In the genomic region with DNA sequence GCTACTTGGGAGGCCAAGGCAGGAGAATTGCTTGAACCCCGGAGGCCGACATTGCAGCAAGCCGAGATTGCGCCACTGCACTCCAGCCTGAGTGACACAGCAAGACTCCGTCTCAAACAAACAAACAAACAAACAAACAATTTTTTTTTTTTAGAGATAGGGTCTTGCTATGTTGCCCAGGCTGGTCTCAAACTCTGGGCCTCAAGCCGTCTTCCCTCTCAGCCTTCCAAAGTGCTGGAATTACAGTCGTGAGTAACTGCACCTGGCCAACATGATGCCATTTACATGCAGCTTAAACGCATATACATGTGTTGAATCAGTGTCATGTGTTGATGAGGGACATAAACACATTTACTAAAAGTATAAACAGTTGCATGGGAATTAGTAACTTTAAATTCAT, we compare ENCODE assay signal across 20 cellular contexts. TPM values are rescaled to one million over a fixed set of nuclear protein-coding genes. Genes with fewer than 3 reads are reported as not detected.
A peak's percentile ranks its signal among the peaks of the same experiment; 100 is the strongest.
DNase-seq lines count a peak whose midpoint lies in the region; ATAC-seq and TF ChIP-seq lines count a peak whose summit lies in the region.
"Had no signal": no experiment of that assay in that cellular context is flagged by ENCODE, and none has a peak within 500 bp of the region (broad histone marks: within the 10 kb centered on the region; RNA-seq: fewer than 3 reads in every experiment).

No MANE protein-coding gene starts in this region.

- DNase-seq in CD4-positive, CD25-positive, alpha-beta regulatory T cell = no peak
- DNase-seq in CD8-positive, alpha-beta memory T cell = no peak
- no peak for DNase-seq in natural killer cell treated with Interleukin-12 subunit alpha and Interleukin-12 subunit beta and Interleukin-15 and Interleukin-18, amount 100 ng/mL, for 72 hours (ENCODE audit: low spot score)
- no peak for DNase-seq in tibial nerve (ENCODE audit: low spot score in 2 of 2)
- no peak for DNase-seq in hepatocyte (ENCODE audit: low spot score)
- DNase-seq in NCI-H187 treated with DMSO at 0.1 percent for 48 hours (lab: John Stamatoyannopoulos, UW) = no peak
- DNase-seq: BE2C, DMS53, erythroblast, MV-4-11, NCI-H2029 treated with DMSO at 0.1 percent for 48 hours, NCI-H524, SHP77 had no signal

- no peaks in the 10 kb centered on the region for H4K20me1 ChIP-seq in hepatocyte (ENCODE audit: insufficient read depth, poor library complexity, severe bottlenecking)

- POLR2A ChIA-PET in CD8-positive, alpha-beta memory T cell (lab: Charles Lee) = interaction anchor here (0.6 to 7.9 kb wide), 9 partner anchors 11 to 338 kb away, joined by 3 to 68 read pairs (median 5); partner anchors contain the start of gene SLFN11

- TF ChIP-seq POLR2A in tibial nerve (IDR thresholded peaks at IDR 0.05) = no peak

- peak overlapping the region; percentile 96 for H3K27ac ChIP-seq in CD4-positive, CD25-positive, alpha-beta regulatory T cell (ENCODE audit: insufficient read depth, low read length, poor library complexity, severe bottlenecking)
- H3K27ac ChIP-seq in CD8-positive, alpha-beta memory T cell (ENCODE audit: low read depth, low read length) = no peak overlapping the region
- H3K27ac ChIP-seq in tibial nerve = no peak overlapping the region
- H3K27ac ChIP-seq in hepatocyte = no peak overlapping the region
- H3K27ac ChIP-seq: gastroesophageal sphincter had no signal

- no peaks in the 10 kb centered on the region for H3K9me2 ChIP-seq in hepatocyte (replicated peaks; ENCODE audit: insufficient read depth)

- no peak for TF ChIP-seq CTCF in tibial nerve (IDR thresholded peaks at IDR 0.05)
- no peak for TF ChIP-seq CTCF in hepatocyte (IDR thresholded peaks at IDR 0.05; ENCODE audit: poor library complexity)

- CTCF ChIA-PET in CD8-positive, alpha-beta memory T cell (lab: Charles Lee) = interaction anchor here (0.9 to 3.5 kb wide), 15 partner anchors 13 to 299 kb away, joined by 3 to 27 read pairs (median 5); partner anchors contain the start of gene SLFN12L

- 97 to 98% methylated on average over 8 of the region's 8 CpGs for WGBS in tibial nerve, 2 donors
- WGBS in hepatocyte (ENCODE audit: low lambda C conversion rate, missing lambda C conversion rate) = 96% methylated on average over 8 of the region's 8 CpGs

- H3K27me3 ChIP-seq in CD4-positive, CD25-positive, alpha-beta regulatory T cell (ENCODE audit: control insufficient read depth, insufficient read depth, low read length) = no peaks in the 10 kb centered on the region
- H3K27me3 ChIP-seq in CD8-positive, alpha-beta memory T cell (ENCODE audit: insufficient read depth, low read length, poor library complexity, severe bottlenecking) = no peaks in the 10 kb centered on the region
- no peaks in the 10 kb centered on the region for H3K27me3 ChIP-seq in tibial nerve
- no peaks in the 10 kb centered on the region for H3K27me3 ChIP-seq in hepatocyte
- H3K27me3 ChIP-seq: upper lobe of left lung had no signal

- peaks cover 66% of the 10 kb centered on the region for H3K4me1 ChIP-seq in CD4-positive, CD25-positive, alpha-beta regulatory T cell (ENCODE audit: control insufficient read depth, insufficient read depth, low read length, poor library complexity, severe bottlenecking)
- H3K4me1 ChIP-seq in CD8-positive, alpha-beta memory T cell (ENCODE audit: insufficient read depth, low read length) = peaks cover 35% of the 10 kb centered on the region
- H3K4me1 ChIP-seq in tibial nerve (peaks cover 0 to 39% (median 21%) of the 10 kb centered on the region in 4 donors), hepatocyte (ENCODE audit: insufficient read depth) (peaks cover 7% of the 10 kb centered on the region)
- H3K4me1 ChIP-seq: BE2C had no signal

- H3K27me3 Mint-ChIP-seq in CD4-positive, CD25-positive, alpha-beta regulatory T cell = peaks cover 10% of the 10 kb centered on the region
- H3K27me3 Mint-ChIP-seq in CD8-positive, alpha-beta memory T cell = peaks cover 0 to 8% of the 10 kb centered on the region in 2 donors
- no peaks in the 10 kb centered on the region for H3K27me3 Mint-ChIP-seq in activated naive CD8-positive, alpha-beta T cell
- H3K27me3 Mint-ChIP-seq in natural killer cell treated with Interleukin-12 subunit alpha and Interleukin-12 subunit beta and Interleukin-15 and Interleukin-18, amount 100 ng/mL, for 72 hours = no peaks in the 10 kb centered on the region

- peak overlapping the region; percentile 98 to 100 (median 99) for H3K4me3 Mint-ChIP-seq in CD4-positive, CD25-positive, alpha-beta regulatory T cell
- H3K4me3 Mint-ChIP-seq in CD8-positive, alpha-beta memory T cell = peak overlapping the region; percentile 97 to 100 (median 99)
- H3K4me3 Mint-ChIP-seq in activated naive CD8-positive, alpha-beta T cell = peak overlapping the region; percentile 98
- H3K4me3 Mint-ChIP-seq in natural killer cell treated with Interleukin-12 subunit alpha and Interleukin-12 subunit beta and Interleukin-15 and Interleukin-18, amount 100 ng/mL, for 72 hours = peak overlapping the region; percentile 96

- peaks cover 23 to 48% (median 41%) of the 10 kb centered on the region in 4 donors for H3K4me1 Mint-ChIP-seq in CD4-positive, CD25-positive, alpha-beta regulatory T cell
- H3K4me1 Mint-ChIP-seq in CD8-positive, alpha-beta memory T cell = peaks cover 65 to 70% (median 68%) of the 10 kb centered on the region in 3 donors
- H3K4me1 Mint-ChIP-seq in activated naive CD8-positive, alpha-beta T cell (ENCODE audit: low read depth) = peaks cover 78% of the 10 kb centered on the region
- H3K4me1 Mint-ChIP-seq in natural killer cell treated with Interleukin-12 subunit alpha and Interleukin-12 subunit beta and Interleukin-15 and Interleukin-18, amount 100 ng/mL, for 72 hours (ENCODE audit: low read depth in 2 of 2) = peaks cover 64 to 68% of the 10 kb centered on the region in 2 donors

- no peaks in the 10 kb centered on the region for H3K9me3 ChIP-seq in CD4-positive, CD25-positive, alpha-beta regulatory T cell (ENCODE audit: control insufficient read depth in 2 of 2, low read length in 2 of 2)
- no peaks in the 10 kb centered on the region for H3K9me3 ChIP-seq in CD8-positive, alpha-beta memory T cell (ENCODE audit: low read length)
- H3K9me3 ChIP-seq in tibial nerve = peaks cover 0 to 2% (median 0%) of the 10 kb centered on the region in 4 donors
- no peaks in the 10 kb centered on the region for H3K9me3 ChIP-seq in hepatocyte (ENCODE audit: low read depth)
- H3K9me3 ChIP-seq: BE2C, gastroesophageal sphincter, upper lobe of left lung had no signal

- no peaks in the 10 kb centered on the region for H3K36me3 ChIP-seq in CD4-positive, CD25-positive, alpha-beta regulatory T cell (ENCODE audit: control insufficient read depth, insufficient read depth, low read length)
- no peaks in the 10 kb centered on the region for H3K36me3 ChIP-seq in CD8-positive, alpha-beta memory T cell (ENCODE audit: insufficient read depth, low read length)
- H3K36me3 ChIP-seq in tibial nerve (no peaks in the 10 kb centered on the region), hepatocyte (replicated peaks; ENCODE audit: insufficient read depth, low read depth) (no peaks in the 10 kb centered on the region)
- H3K36me3 ChIP-seq: BE2C, gastroesophageal sphincter, upper lobe of left lung had no signal

- H3K79me2 ChIP-seq in hepatocyte = peaks cover 12% of the 10 kb centered on the region

- no peak overlapping the region for H2AFZ ChIP-seq in hepatocyte

- H3K27ac Mint-ChIP-seq in CD4-positive, CD25-positive, alpha-beta regulatory T cell = peak overlapping the region; percentile 97 to 99 (median 99)
- peak overlapping the region; percentile 36 to 100 (median 98) for H3K27ac Mint-ChIP-seq in CD8-positive, alpha-beta memory T cell
- peak overlapping the region; percentile 97 for H3K27ac Mint-ChIP-seq in activated naive CD8-positive, alpha-beta T cell
- H3K27ac Mint-ChIP-seq in natural killer cell treated with Interleukin-12 subunit alpha and Interleukin-12 subunit beta and Interleukin-15 and Interleukin-18, amount 100 ng/mL, for 72 hours = peak overlapping the region in 1 of 2 donors; percentile 92
- H3K27ac Mint-ChIP-seq: GM23338 had no signal

- no peak overlapping the region for H3K4me2 ChIP-seq in hepatocyte

- H3K36me3 Mint-ChIP-seq in CD4-positive, CD25-positive, alpha-beta regulatory T cell = peaks cover 54% of the 10 kb centered on the region
- peaks cover 11 to 50% (median 14%) of the 10 kb centered on the region in 3 donors for H3K36me3 Mint-ChIP-seq in CD8-positive, alpha-beta memory T cell
- peaks cover 3% of the 10 kb centered on the region for H3K36me3 Mint-ChIP-seq in activated naive CD8-positive, alpha-beta T cell
- no peaks in the 10 kb centered on the region for H3K36me3 Mint-ChIP-seq in natural killer cell treated with Interleukin-12 subunit alpha and Interleukin-12 subunit beta and Interleukin-15 and Interleukin-18, amount 100 ng/mL, for 72 hours

- peak overlapping the region; percentile 93 for H3K4me3 ChIP-seq in CD4-positive, CD25-positive, alpha-beta regulatory T cell (ENCODE audit: low read depth, low read length)
- peak overlapping the region; percentile 99 for H3K4me3 ChIP-seq in CD8-positive, alpha-beta memory T cell (ENCODE audit: low read length)
- H3K4me3 ChIP-seq in tibial nerve (no peak overlapping the region), hepatocyte (no peak overlapping the region)

- no peak for ATAC-seq in CD4-positive, CD25-positive, alpha-beta regulatory T cell (ENCODE audit: low read depth in 2 of 2)
- ATAC-seq in natural killer cell treated with Interleukin-12 subunit alpha and Interleukin-12 subunit beta and Interleukin-15 and Interleukin-18, amount 100 ng/mL, for 72 hours = no peak
- no peak for ATAC-seq in HG02840 (IDR thresholded peaks at IDR 0.05; ENCODE audit: low FRiP score, unreplicated experiment)
- ATAC-seq: gastroesophageal sphincter, GM23338 had no signal

- peaks cover 0 to 5% (median 0%) of the 10 kb centered on the region in 7 donors for H3K9me3 Mint-ChIP-seq in CD4-positive, CD25-positive, alpha-beta regulatory T cell
- no peaks in the 10 kb centered on the region for H3K9me3 Mint-ChIP-seq in CD8-positive, alpha-beta memory T cell
- H3K9me3 Mint-ChIP-seq in activated naive CD8-positive, alpha-beta T cell (ENCODE audit: low read depth) = no peaks in the 10 kb centered on the region
- peaks cover 3% of the 10 kb centered on the region for H3K9me3 Mint-ChIP-seq in natural killer cell treated with Interleukin-12 subunit alpha and Interleukin-12 subunit beta and Interleukin-15 and Interleukin-18, amount 100 ng/mL, for 72 hours
- H3K9me3 Mint-ChIP-seq: GM23338 had no signal

- TF ChIP-seq EP300 in tibial nerve (IDR thresholded peaks at IDR 0.05) = no peak

RNA-seq across cellular contexts. Expression of gene SLFN5, which starts 2.0 kb away (rescaled TPM):
- total RNA-seq in CD4-positive, CD25-positive, alpha-beta regulatory T cell = 221 TPM
- polyA plus RNA-seq in CD4-positive, CD25-positive, alpha-beta regulatory T cell = 100 to 1,000 TPM; 122 to 219 (median 162) TPM
- total RNA-seq in CD8-positive, alpha-beta memory T cell = 10 to 100 TPM; 28.6 to 30.2 TPM
- polyA plus RNA-seq in CD8-positive, alpha-beta memory T cell = 158 TPM
- 10 to 100 TPM; 29.0 to 46.7 TPM for total RNA-seq in natural killer cell treated with Interleukin-12 subunit alpha and Interleukin-12 subunit beta and Interleukin-15 and Interleukin-18, amount 100 ng/mL, for 72 hours
- total RNA-seq in tibial nerve (10 to 100 TPM; 21.2 to 22.4 (median 21.6) TPM), hepatocyte (9.5 and 9.8 TPM in 2 replicates)
- 1.6 and 1.7 TPM in 2 replicates for polyA plus RNA-seq in hepatocyte

RNA-seq across cellular contexts. Expression of gene SLC35G3, which starts 46.7 kb away (rescaled TPM):
- total RNA-seq in CD4-positive, CD25-positive, alpha-beta regulatory T cell = not detected
- under 1 TPM; 0.08 to 0.19 (median 0.13) TPM for polyA plus RNA-seq in CD4-positive, CD25-positive, alpha-beta regulatory T cell
- total RNA-seq in CD8-positive, alpha-beta memory T cell = not detected
- polyA plus RNA-seq in CD8-positive, alpha-beta memory T cell = not detected
- not detected for total RNA-seq in natural killer cell treated with Interleukin-12 subunit alpha and Interleukin-12 subunit beta and Interleukin-15 and Interleukin-18, amount 100 ng/mL, for 72 hours
- total RNA-seq in tibial nerve = not detected
- total RNA-seq in hepatocyte = not detected in 2 replicates
- not detected in 2 replicates for polyA plus RNA-seq in hepatocyte
- total RNA-seq: gastroesophageal sphincter, GM23338, liver, posterior vena cava, upper lobe of left lung had no signal
- polyA plus RNA-seq: GM23338, liver had no signal

Comparison
In these comparisons a context has a peak if more than half of its experiments do, and no peak if none do; other contexts are left out.
1. H3K4me3 ChIP-seq: peak in CD4-positive, CD25-positive, alpha-beta regulatory T cell (single experiment) and CD8-positive, alpha-beta memory T cell (single experiment); none in tibial nerve (0 of 4) and hepatocyte (single experiment).
2. Peak in every context shown above with its lines, with median percentiles within 50 percentile points of each other: H3K4me3 Mint-ChIP-seq.